Comparison of ENCODE assay signal across 8 cellular contexts in the genomic region with DNA sequence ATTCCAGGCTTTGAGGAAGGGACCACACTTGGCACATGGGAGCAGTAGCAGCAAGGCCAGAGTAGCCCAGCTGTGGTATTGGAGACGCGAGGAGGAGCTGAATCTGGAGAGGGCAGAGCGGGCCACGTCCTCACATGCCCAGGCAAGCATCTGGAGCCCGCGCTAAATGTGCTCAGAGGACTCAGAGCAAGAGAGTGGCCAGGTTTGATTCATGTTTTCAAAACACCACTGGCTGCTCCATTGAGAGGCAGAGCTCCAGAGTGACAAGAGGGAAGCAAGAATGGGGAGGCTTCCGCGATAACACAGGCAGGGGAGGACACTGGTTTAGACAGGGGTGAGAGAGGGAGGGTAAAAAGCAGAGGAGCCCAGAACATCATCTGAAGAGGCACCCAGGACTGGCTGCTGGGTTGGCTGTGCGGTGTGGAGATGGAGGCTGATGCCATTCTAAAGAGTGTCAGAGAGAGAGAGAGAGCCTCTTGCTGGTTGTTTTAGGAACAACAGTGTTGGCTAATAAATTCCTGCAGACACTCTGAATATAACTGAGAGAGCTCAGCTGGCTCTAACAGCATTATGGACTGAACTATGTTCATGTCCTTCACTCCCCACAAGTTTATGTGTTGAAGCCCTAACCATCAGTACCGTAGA. TPM values are rescaled to one million over a fixed set of nuclear protein-coding genes. Genes with fewer than 3 reads are reported as not detected.
DNase-seq lines count a peak whose midpoint lies in the region; ATAC-seq and TF ChIP-seq lines count a peak whose summit lies in the region.

No MANE protein-coding gene starts in this region.

- no peak for TF ChIP-seq POLR2A in gastroesophageal sphincter (IDR thresholded peaks at IDR 0.05)

- no peak for TF ChIP-seq EP300 in gastroesophageal sphincter (IDR thresholded peaks at IDR 0.05)

- H3K4me3 ChIP-seq in gastroesophageal sphincter: no peak overlapping the region

- peaks cover 0 to 51% (median 16%) of the 10 kb centered on the region in 3 donors for H3K4me1 ChIP-seq in gastroesophageal sphincter

- H3K27ac ChIP-seq in gastroesophageal sphincter: peak overlapping the region in 3 of 4 donors; percentile 52 to 76 (median 66)

- TF ChIP-seq CTCF in GM10248 (IDR thresholded peaks at IDR 0.05; ENCODE audit: control extremely low read depth, extremely low read depth, low read depth, missing control alignments) (peak; percentile 33), gastroesophageal sphincter (IDR thresholded peaks at IDR 0.05) (peak; percentile 6 to 39 (median 35))

- CTCF ChIA-PET in GM10248 (lab: Yijun Ruan, JAX): interaction anchor here (0.6 to 2.8 kb wide), 21 partner anchors 9 to 83 kb away, joined by 3 to 25 read pairs (median 4); a partner anchor contains a TSS

- no peaks in the 10 kb centered on the region for H3K36me3 ChIP-seq in gastroesophageal sphincter

- WGBS in gastroesophageal sphincter (ENCODE audit: low coverage in 1 of 2), 2 donors: 89 to 91% methylated on average over 5 to 6 of the region's 10 CpGs

- no peaks in the 10 kb centered on the region for H3K27me3 ChIP-seq in gastroesophageal sphincter

- no peaks in the 10 kb centered on the region for H3K9me3 ChIP-seq in gastroesophageal sphincter

- DNase-seq in GM10248 (ENCODE audit: extremely low spot score) (peak; percentile 64), SKM-1 (lab: John Stamatoyannopoulos, UW; ENCODE audit: unreplicated experiment) (peak; percentile 30), retina (peak; percentile 21), cerebellum (ENCODE audit: low spot score) (no peak), NCI-H2227 treated with DMSO at 0.1 percent for 48 hours (lab: John Stamatoyannopoulos, UW) (no peak)
- no peak for DNase-seq in activated CD4-positive, alpha-beta T cell treated with anti-CD3 and anti-CD28 coated beads, Interleukin-2, amount 50 U/mL, for 1 hour

- POLR2A ChIA-PET in GM10248 (lab: Yijun Ruan, JAX): no interaction called here

- peak; percentile 60 for ATAC-seq in HG02623 (IDR thresholded peaks at IDR 0.05; ENCODE audit: unreplicated experiment)
- no peak for ATAC-seq in gastroesophageal sphincter

RNA-seq across cellular contexts. Expression of a gene that starts 32.3 kb away (rescaled TPM):
- total RNA-seq in gastroesophageal sphincter: 10 to 100 TPM; 32.1 to 58.6 (median 42.2) TPM
- total RNA-seq in cerebellum: 30.2 TPM

Comparison
In these comparisons a context has a peak if more than half of its experiments do, and no peak if none do; other contexts are left out.
1. DNase-seq: peak in GM10248 (single experiment), SKM-1 (single experiment) and retina (single experiment); none in cerebellum (single experiment), NCI-H2227 treated with DMSO at 0.1 percent for 48 hours (single experiment) and activated CD4-positive, alpha-beta T cell treated with anti-CD3 and anti-CD28 coated beads, Interleukin-2, amount 50 U/mL, for 1 hour (single experiment).